27 cellular contexts compared by ENCODE assay signal in the genomic region with DNA sequence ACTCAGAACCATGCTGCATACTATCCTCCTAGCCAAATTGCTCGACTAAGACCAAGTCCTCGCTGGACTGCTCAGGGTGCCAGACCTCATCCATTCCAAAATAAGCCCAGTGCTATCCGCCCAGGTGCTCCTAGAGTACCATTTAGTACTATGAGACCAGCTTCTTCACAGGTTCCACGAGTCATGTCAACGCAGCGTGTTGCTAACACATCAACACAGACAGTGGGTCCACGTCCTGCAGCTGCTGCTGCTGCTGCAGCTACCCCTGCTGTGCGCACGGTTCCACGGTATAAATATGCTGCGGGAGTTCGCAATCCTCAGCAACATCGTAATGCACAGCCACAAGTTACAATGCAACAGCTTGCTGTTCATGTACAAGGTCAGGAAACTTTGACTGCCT. TPM values are rescaled to one million over a fixed set of nuclear protein-coding genes. Genes with fewer than 3 reads are reported as not detected.
"Had no signal": no experiment of that assay in that cellular context is flagged by ENCODE, and none has a peak within 500 bp of the region (broad histone marks: within the 10 kb centered on the region; RNA-seq: fewer than 3 reads in every experiment).

No MANE protein-coding gene starts in this region.

- H3K36me3 ChIP-seq: left lung, lower lobe of right lung, neural progenitor cell, ovary, right atrium auricular region, right lobe of liver, stomach, thyroid gland, transverse colon, upper lobe of left lung had no signal

- H3K9me3 Mint-ChIP-seq: nephron progenitor cell, neural progenitor cell had no signal

- H3K27ac Mint-ChIP-seq: immature natural killer cell; naive thymus-derived CD8-positive, alpha-beta T cell; nephron progenitor cell; neural progenitor cell; progenitor cell of endocrine pancreas; stimulated activated naive B cell treated with anti-CD40 and anti-IgM and Interleukin-4, amounts not matched to agents 10 μg/mL and 1 μg/mL and 100 μg/mL, for 72 hours had no signal

- H3K4me2 ChIP-seq: neural progenitor cell, smooth muscle cell had no signal

- H3K36me3 Mint-ChIP-seq: neural progenitor cell; stimulated activated naive B cell treated with anti-CD40 and anti-IgM and Interleukin-4, amounts not matched to agents 10 μg/mL and 1 μg/mL and 100 μg/mL, for 72 hours had no signal

- H3K4me3 ChIP-seq: left lung, lower lobe of right lung, neural progenitor cell, ovary, right atrium auricular region, right lobe of liver, smooth muscle cell, stomach, thyroid gland, transverse colon, upper lobe of left lung had no signal

- H2AFZ ChIP-seq: neural progenitor cell had no signal

- H3K27me3 ChIP-seq: neural progenitor cell, ovary, right lobe of liver, testis, thyroid gland had no signal

- H3K9ac ChIP-seq: neural progenitor cell had no signal

- H3K4me3 Mint-ChIP-seq: immature natural killer cell; naive thymus-derived CD8-positive, alpha-beta T cell; nephron progenitor cell; neural progenitor cell; stimulated activated naive B cell treated with anti-CD40 and anti-IgM and Interleukin-4, amounts not matched to agents 10 μg/mL and 1 μg/mL and 100 μg/mL, for 72 hours had no signal

- H3K9me3 ChIP-seq: left lung, lower lobe of right lung, ovary, right lobe of liver, stomach, testis, thyroid gland, transverse colon, upper lobe of left lung had no signal

- ATAC-seq: left colon; left lung; lower lobe of right lung; naive thymus-derived CD8-positive, alpha-beta T cell; right lobe of liver; stimulated activated naive CD8-positive, alpha-beta T cell treated with anti-CD3 and anti-CD28 coated beads, Interleukin-15, Interleukin-2, amounts not matched to agents 100 U/mL and 50 U/mL, for 24 hours had no signal

- H3K4me1 Mint-ChIP-seq: immature natural killer cell; nephron progenitor cell; neural progenitor cell; stimulated activated naive B cell treated with anti-CD40 and anti-IgM and Interleukin-4, amounts not matched to agents 10 μg/mL and 1 μg/mL and 100 μg/mL, for 72 hours had no signal

- H3K4me1 ChIP-seq: left lung, lower lobe of right lung, neural progenitor cell, right atrium auricular region, right lobe of liver, stomach, testis, transverse colon, upper lobe of left lung had no signal

- H3K27ac ChIP-seq: left lung, lower lobe of right lung, neural progenitor cell, ovary, right atrium auricular region, right lobe of liver, stomach, testis, thyroid gland, transverse colon, upper lobe of left lung had no signal

- DNase-seq: hypothalamus; immature natural killer cell; kidney; left colon; left lung; lower lobe of right lung; mammary epithelial cell; mesenchymal stem cell; naive thymus-derived CD8-positive, alpha-beta T cell; nephron progenitor cell; ovary; right lobe of liver; stimulated activated CD4-positive, alpha-beta T cell treated with anti-CD3 and anti-CD28 coated beads, Interleukin-1b, Interleukin-23, amount 100 ng/mL, for 48 hours; stimulated activated CD4-positive, alpha-beta T cell treated with anti-CD3 and anti-CD28 coated beads, Interleukin-2, amount 100 ng/mL, for 48 hours; stimulated activated CD4-positive, alpha-beta T cell treated with anti-CD3 and anti-CD28 coated beads, Interleukin-4, amount 100 ng/mL, for 4 hours; stimulated activated CD8-positive, alpha-beta memory T cell treated with anti-CD3 and anti-CD28 coated beads, Interleukin-4, amount 100 ng/mL, for 48 hours; stimulated activated naive B cell treated with anti-CD40 and anti-IgM and Interleukin-4, amounts not matched to agents 10 μg/mL and 1 μg/mL and 100 μg/mL, for 72 hours; stimulated activated naive CD8-positive, alpha-beta T cell treated with anti-CD3 and anti-CD28 coated beads, Interleukin-15, Interleukin-2, amounts not matched to agents 100 U/mL and 50 U/mL, for 24 hours; stomach; testis; thyroid gland; transverse colon; upper lobe of left lung had no signal

RNA-seq across cellular contexts. Expression of gene PABPC3, which starts 1.5 kb away (rescaled TPM):
- total RNA-seq: right atrium auricular region had no signal
